In genomic region chr9:111812337-111812736, GRCh38 we compare ENCODE assay signal across 29 cellular contexts. TPM values are rescaled to one million over a fixed set of nuclear protein-coding genes. Genes with fewer than 3 reads are reported as not detected.
"Had no signal": no experiment of that assay in that cellular context is flagged by ENCODE, and none has a peak within 500 bp of the region (broad histone marks: within the 10 kb centered on the region; RNA-seq: fewer than 3 reads in every experiment).

No MANE protein-coding gene starts in this region.

- H3K4me1 ChIP-seq: neural progenitor cell, right atrium auricular region, suprapubic skin, transverse colon, upper lobe of right lung, uterus had no signal

- H3K4me2 ChIP-seq: hepatocyte, neural progenitor cell, smooth muscle cell had no signal

- H3K27me3 Mint-ChIP-seq: naive thymus-derived CD4-positive, alpha-beta T cell; progenitor cell of endocrine pancreas; stimulated activated naive CD8-positive, alpha-beta T cell treated with anti-CD3 and anti-CD28 coated beads, Interleukin-15, amount 100 ng/mL, for 72 hours had no signal

- H3K4me3 ChIP-seq: coronary artery, esophagus squamous epithelium, hepatocyte, neural progenitor cell, right atrium auricular region, smooth muscle cell, suprapubic skin, transverse colon, upper lobe of right lung, uterus had no signal

- H3K9me3 ChIP-seq: esophagus squamous epithelium, right atrium auricular region, suprapubic skin, transverse colon, upper lobe of right lung, uterus had no signal

- ATAC-seq: effector memory CD8-positive, alpha-beta T cell; left lobe of liver; naive thymus-derived CD4-positive, alpha-beta T cell; sciatic nerve; stimulated activated naive CD8-positive, alpha-beta T cell treated with anti-CD3 and anti-CD28 coated beads, Interleukin-15, amount 100 ng/mL, for 72 hours; upper lobe of right lung had no signal

- H3K36me3 Mint-ChIP-seq: neural progenitor cell had no signal

- H3K27ac ChIP-seq: coronary artery, esophagus squamous epithelium, hepatocyte, neural progenitor cell, parathyroid adenoma, right atrium auricular region, suprapubic skin, transverse colon, upper lobe of right lung, uterus had no signal

- H3K9ac ChIP-seq: neural progenitor cell, parathyroid adenoma had no signal

- H3K4me1 Mint-ChIP-seq: naive thymus-derived CD4-positive, alpha-beta T cell; nephron; neural progenitor cell; stimulated activated naive CD8-positive, alpha-beta T cell treated with anti-CD3 and anti-CD28 coated beads, Interleukin-15, amount 100 ng/mL, for 72 hours had no signal

- H3K27me3 ChIP-seq: esophagus squamous epithelium, hepatocyte, neural progenitor cell, right atrium auricular region, suprapubic skin, transverse colon, upper lobe of right lung, uterus had no signal

- H3K9me3 Mint-ChIP-seq: effector memory CD8-positive, alpha-beta T cell; nephron; neural progenitor cell; stimulated activated naive CD8-positive, alpha-beta T cell treated with anti-CD3 and anti-CD28 coated beads, Interleukin-15, amount 100 ng/mL, for 72 hours had no signal

- H2AFZ ChIP-seq: hepatocyte, neural progenitor cell, parathyroid adenoma had no signal

- H3K36me3 ChIP-seq: esophagus squamous epithelium, neural progenitor cell, right atrium auricular region, suprapubic skin, transverse colon, upper lobe of right lung, uterus had no signal

- FAIRE-seq: endometrium, frontal cortex, kidney had no signal

- H3K27ac Mint-ChIP-seq: effector memory CD8-positive, alpha-beta T cell; naive thymus-derived CD4-positive, alpha-beta T cell; neural progenitor cell; progenitor cell of endocrine pancreas; stimulated activated naive CD8-positive, alpha-beta T cell treated with anti-CD3 and anti-CD28 coated beads, Interleukin-15, amount 100 ng/mL, for 72 hours had no signal

- DNase-seq: effector memory CD8-positive, alpha-beta T cell; esophagus squamous epithelium; kidney; mesenchymal stem cell; midbrain; naive thymus-derived CD4-positive, alpha-beta T cell; stimulated activated CD4-positive, alpha-beta T cell treated with anti-CD3 and anti-CD28 coated beads, Interleukin-2, amount 100 ng/mL, for 24 hours; stimulated activated CD4-positive, alpha-beta T cell treated with anti-CD3 and anti-CD28 coated beads, Interleukin-4, amount 100 ng/mL, for 24 hours; stimulated activated naive CD4-positive, alpha-beta T cell; stimulated activated naive CD8-positive, alpha-beta T cell treated with anti-CD3 and anti-CD28 coated beads, Interleukin-15, amount 100 ng/mL, for 72 hours; transverse colon; upper lobe of right lung; uterus had no signal

- H3K4me3 Mint-ChIP-seq: effector memory CD8-positive, alpha-beta T cell; naive thymus-derived CD4-positive, alpha-beta T cell; nephron; neural progenitor cell; stimulated activated naive CD8-positive, alpha-beta T cell treated with anti-CD3 and anti-CD28 coated beads, Interleukin-15, amount 100 ng/mL, for 72 hours had no signal

- H3K79me2 ChIP-seq: hepatocyte, parathyroid adenoma had no signal

RNA-seq across cellular contexts. Expression of gene SHOC1, which starts 17.6 kb away (rescaled TPM):
- total RNA-seq: dermis microvascular lymphatic vessel endothelial cell; frontal cortex; left lobe of liver; lung microvascular endothelial cell; mucosa of gallbladder; naive thymus-derived CD4-positive, alpha-beta T cell; progenitor cell of endocrine pancreas; right atrium auricular region; sciatic nerve; smooth muscle cell; transverse colon; upper lobe of right lung had no signal
- polyA plus RNA-seq: naive thymus-derived CD4-positive, alpha-beta T cell; smooth muscle cell had no signal
